In the genomic region with DNA sequence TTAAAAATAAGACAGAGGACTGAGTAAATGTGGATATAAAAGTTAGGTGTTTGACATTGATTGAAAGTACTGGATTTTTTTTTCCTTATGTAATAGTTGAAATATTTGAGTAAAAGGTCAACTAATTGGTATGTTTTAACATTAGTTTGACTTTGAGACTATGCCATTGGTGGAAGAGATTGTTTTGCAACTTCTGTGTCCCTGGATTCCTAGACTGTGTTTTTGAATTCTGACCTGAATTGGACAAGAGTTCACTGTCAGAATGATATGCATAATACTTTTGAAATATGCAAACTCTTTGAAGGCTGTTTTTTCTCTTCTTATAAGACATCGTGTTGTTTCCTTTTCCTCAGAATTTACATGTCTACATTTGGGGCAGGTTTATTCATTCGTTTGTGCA, we compare ENCODE assay signal across 17 cellular contexts. TPM values are rescaled to one million over a fixed set of nuclear protein-coding genes. Genes with fewer than 3 reads are reported as not detected.
DNase-seq lines count a peak whose midpoint lies in the region; ATAC-seq, FAIRE-seq and TF ChIP-seq lines count a peak whose summit lies in the region.
"Had no signal": no experiment of that assay in that cellular context is flagged by ENCODE, and none has a peak within 500 bp of the region (broad histone marks: within the 10 kb centered on the region; RNA-seq: fewer than 3 reads in every experiment).

No MANE protein-coding gene starts in this region.

- H3K4me1 Mint-ChIP-seq in activated CD4-positive, alpha-beta T cell treated with anti-CD3 and anti-CD28 coated beads, Interleukin-2, amount 10 ng/mL, durations not matched to agents 24 days and 14 days, result peaks cover 12% of the 10 kb centered on the region
- peaks cover 13% of the 10 kb centered on the region; the same call in 2 of the 3 replicates for H3K4me1 Mint-ChIP-seq in GM23338
- peaks cover 5% of the 10 kb centered on the region for H3K4me1 Mint-ChIP-seq in T-helper 17 cell

- H3K79me2 ChIP-seq in GM23338 (replicated peaks; ENCODE audit: insufficient read depth), result no peaks in the 10 kb centered on the region

- H3K4me3 ChIP-seq in GM23338, result no peak overlapping the region
- H3K4me3 ChIP-seq in fibroblast of villous mesenchyme (ENCODE audit: low read depth, low read length), result no peak overlapping the region
- no peak overlapping the region for H3K4me3 ChIP-seq in right lobe of liver
- H3K4me3 ChIP-seq: BLaER1, K562 had no signal

- no peaks in the 10 kb centered on the region for H3K36me3 ChIP-seq in GM23338 (ENCODE audit: insufficient read depth)
- H3K36me3 ChIP-seq in right lobe of liver, result no peaks in the 10 kb centered on the region

- H3K4me1 ChIP-seq in GM23338 (ENCODE audit: insufficient read depth) (0 out of 2 replicates have a peak, but pooled peaks cover 6% of the 10 kb centered on the region), right lobe of liver (peaks cover 0 to 14% (median 1%) of the 10 kb centered on the region in 4 donors)
- H3K4me1 ChIP-seq: BLaER1 had no signal

- no peak for TF ChIP-seq POLR2A in right lobe of liver (IDR thresholded peaks at IDR 0.05)

- no peaks in the 10 kb centered on the region for H3K9me2 ChIP-seq in GM23338 (ENCODE audit: insufficient read depth)

- H3K4me2 ChIP-seq in GM23338, result no peak overlapping the region
- H3K4me2 ChIP-seq: BLaER1 had no signal

- H3K9me3 Mint-ChIP-seq in activated CD4-positive, alpha-beta T cell treated with anti-CD3 and anti-CD28 coated beads, Interleukin-2, amount 10 ng/mL, durations not matched to agents 24 days and 14 days, result no peaks in the 10 kb centered on the region
- H3K9me3 Mint-ChIP-seq in GM23338, result no peaks in the 10 kb centered on the region
- H3K9me3 Mint-ChIP-seq: CD8-positive, alpha-beta T cell; H9 had no signal

- H3K27me3 ChIP-seq in GM23338 (ENCODE audit: insufficient read depth) (no peaks in the 10 kb centered on the region), right lobe of liver (no peaks in the 10 kb centered on the region)
- H3K27me3 ChIP-seq: BLaER1 had no signal

- no peak for DNase-seq in activated CD4-positive, alpha-beta T cell treated with anti-CD3 and anti-CD28 coated beads, Interleukin-2, amount 10 ng/mL, durations not matched to agents 24 days and 14 days
- no peak for DNase-seq in activated CD4-positive, alpha-beta T cell treated with anti-CD3 and anti-CD28 coated beads, Interleukin-2, amount 50 U/mL, for 4 hours
- DNase-seq in GM23338 (ENCODE audit: low spot score), result no peak
- DNase-seq in fibroblast of villous mesenchyme (ENCODE audit: low read depth), result peak; percentile 25
- DNase-seq in right lobe of liver, result no peak
- DNase-seq in inferior parietal cortex (ENCODE audit: extremely low spot score), result no peak
- no peak for DNase-seq in HTR-8/SVneo (ENCODE audit: insufficient read length, low spot score)
- no peak for DNase-seq in T-helper 17 cell
- DNase-seq: Calu3; CD8-positive, alpha-beta T cell; DMS79 treated with DMSO at 0.1 percent for 48 hours; GF-D8; H9; IMR-90 had no signal

- 45% methylated on average over 2 of the region's 2 CpGs for WGBS in right lobe of liver (ENCODE audit: insufficient coverage, low coverage, low lambda C conversion rate, missing lambda C conversion rate)

- H3K27ac ChIP-seq in GM23338 (ENCODE audit: low read depth), result no peak overlapping the region
- H3K27ac ChIP-seq in right lobe of liver, result peak overlapping the region in 2 of 3 donors; percentile 5 to 20
- H3K27ac ChIP-seq: 22Rv1, BLaER1 had no signal

- H2AFZ ChIP-seq in GM23338, result no peak overlapping the region

- H3K9me3 ChIP-seq in right lobe of liver, result no peaks in the 10 kb centered on the region
- no peaks in the 10 kb centered on the region for H3K9me3 ChIP-seq in T-helper 17 cell (ENCODE audit: control insufficient read depth, low read length, poor library complexity, severe bottlenecking)
- H3K9me3 ChIP-seq: BLaER1 had no signal

- intact Hi-C loops in activated CD4-positive, alpha-beta T cell treated with anti-CD3 and anti-CD28 coated beads, Interleukin-2, amount 10 ng/mL, durations not matched to agents 24 days and 14 days (cut with micrococcal nuclease), result no loop called here
- intact Hi-C loops in right lobe of liver (cut with DNase I), result no loop called here

- no peak for TF ChIP-seq CTCF in GM23338 (conservative IDR thresholded peaks at IDR 0.05; ENCODE audit: low read depth in 2 of 2)
- no peak for TF ChIP-seq CTCF in fibroblast of villous mesenchyme (IDR thresholded peaks at IDR 0.05; ENCODE audit: insufficient read depth, low read depth, low read length)
- no peak for TF ChIP-seq CTCF in right lobe of liver (IDR thresholded peaks at IDR 0.05)

- H3K27me3 Mint-ChIP-seq in activated CD4-positive, alpha-beta T cell treated with anti-CD3 and anti-CD28 coated beads, Interleukin-2, amount 10 ng/mL, durations not matched to agents 24 days and 14 days, result no peaks in the 10 kb centered on the region
- no peaks in the 10 kb centered on the region for H3K27me3 Mint-ChIP-seq in GM23338 (ENCODE audit: insufficient read depth, low read depth, poor library complexity)
- no peaks in the 10 kb centered on the region for H3K27me3 Mint-ChIP-seq in T-helper 17 cell

- ATAC-seq in GM23338 (no peak), right lobe of liver (peak; percentile 76 to 93 (median 84)), T-helper 17 cell (no peak)
- ATAC-seq: CD8-positive, alpha-beta T cell; K562 had no signal

- H4K20me1 ChIP-seq in GM23338 (replicated peaks; ENCODE audit: insufficient read depth), result no peaks in the 10 kb centered on the region
- H4K20me1 ChIP-seq: BLaER1 had no signal

- peak overlapping the region; percentile 1 for H3K27ac Mint-ChIP-seq in activated CD4-positive, alpha-beta T cell treated with anti-CD3 and anti-CD28 coated beads, Interleukin-2, amount 10 ng/mL, durations not matched to agents 24 days and 14 days
- H3K27ac Mint-ChIP-seq in GM23338 (peak overlapping the region; percentile 13; the same call in 1 of the 2 replicates), T-helper 17 cell (no peak overlapping the region)
- H3K27ac Mint-ChIP-seq: CD8-positive, alpha-beta T cell had no signal

- no peaks in the 10 kb centered on the region for H3F3A ChIP-seq in GM23338 (replicated peaks; ENCODE audit: low read depth)

- H3K4me3 Mint-ChIP-seq in activated CD4-positive, alpha-beta T cell treated with anti-CD3 and anti-CD28 coated beads, Interleukin-2, amount 10 ng/mL, durations not matched to agents 24 days and 14 days, result no peak overlapping the region
- no peak overlapping the region for H3K4me3 Mint-ChIP-seq in GM23338
- H3K4me3 Mint-ChIP-seq in T-helper 17 cell, result no peak overlapping the region
- H3K4me3 Mint-ChIP-seq: CD8-positive, alpha-beta T cell; H9 had no signal

- FAIRE-seq in HTR-8/SVneo (lab: Jason Lieb, UNC), result no peak
- FAIRE-seq: K562 had no signal

- peaks cover 53% of the 10 kb centered on the region for H3K36me3 Mint-ChIP-seq in activated CD4-positive, alpha-beta T cell treated with anti-CD3 and anti-CD28 coated beads, Interleukin-2, amount 10 ng/mL, durations not matched to agents 24 days and 14 days (ENCODE audit: low read depth)
- H3K36me3 Mint-ChIP-seq in GM23338 (ENCODE audit: low read depth) (peaks cover 16% of the 10 kb centered on the region; the same call in 2 of the 3 replicates), T-helper 17 cell (ENCODE audit: low read depth) (peaks cover 12% of the 10 kb centered on the region)

TF ChIP-seq in GM23338, 12 proteins besides CTCF, POLR2A, EP300 and RAD21 (continues in another document):
- TF ChIP-seq ETS1 (IDR thresholded peaks at IDR 0.05) (no peak), ZNF331 (CRISPR knock-in tag; IDR thresholded peaks at IDR 0.05; ENCODE audit: low read depth) (no peak), ZNF114 (CRISPR knock-in tag; IDR thresholded peaks at IDR 0.05) (no peak), STAT1 (IDR thresholded peaks at IDR 0.05; ENCODE audit: unreplicated experiment) (no peak), EZH2 (IDR thresholded peaks at IDR 0.05; ENCODE audit: low read depth, unreplicated experiment) (no peak), POLR2AphosphoS5 (IDR thresholded peaks at IDR 0.05; ENCODE audit: low read depth) (no peak), EZH2phosphoT487 (IDR thresholded peaks at IDR 0.05; ENCODE audit: unreplicated experiment) (no peak), CREB1 (CRISPR knock-in tag; IDR thresholded peaks at IDR 0.05; ENCODE audit: low read depth) (no peak)

RNA-seq across cellular contexts. Expression of gene AGK, which starts 48.9 kb away (rescaled TPM):
- 146 and 151 TPM in 2 replicates for total RNA-seq in activated CD4-positive, alpha-beta T cell treated with anti-CD3 and anti-CD28 coated beads, Interleukin-2, amount 10 ng/mL, durations not matched to agents 24 days and 14 days
- total RNA-seq in GM23338 (2014; rRNA removed; shearing (Covaris generic)), result 36.6 and 37.9 TPM in 2 replicates
- polyA plus RNA-seq in GM23338 (2016; fragmentation: Nextera tagmentation; extraction: Ambion mirVana), result 19.1 and 21.9 TPM in 2 replicates
- total RNA-seq in fibroblast of villous mesenchyme, result 30.0 and 43.2 TPM in 2 replicates
- total RNA-seq in right lobe of liver, result 10 to 100 TPM in 5 of 6 experiments, 1 to 10 TPM in 1; 9.3 to 19.2 (median 12.0) TPM
- 10 to 100 TPM; 25.9 to 27.4 TPM for total RNA-seq in T-helper 17 cell

Comparison
In these comparisons a context has a peak if more than half of its experiments do, and no peak if none do; other contexts are left out.
1. ATAC-seq: peak in right lobe of liver (4 of 4); none in GM23338 (single experiment) and T-helper 17 cell (single experiment).